ENCODE assay signal across 1 cellular context in genomic region chr4:15479089-15479912, GRCh38.
A peak's percentile ranks its signal among the peaks of the same experiment; 100 is the strongest.
TF ChIP-seq lines count a peak whose summit lies in the region.

No MANE protein-coding gene starts in this region.

TF ChIP-seq in K562, 482 proteins besides CTCF, POLR2A, EP300 and RAD21 (continued from another document and continues in another):
- no peak for TF ChIP-seq CEBPZ (IDR thresholded peaks at IDR 0.05; ENCODE audit: borderline replicate concordance, low read depth, low read length)
- TF ChIP-seq ZBTB34 (CRISPR knock-in tag; IDR thresholded peaks at IDR 0.05) = no peak
- TF ChIP-seq ZBTB9 (CRISPR knock-in tag; IDR thresholded peaks at IDR 0.05) = no peak
- no peak for TF ChIP-seq GABPB1 (CRISPR knock-in tag; IDR thresholded peaks at IDR 0.05)
- no peak for TF ChIP-seq ZMIZ1 (IDR thresholded peaks at IDR 0.05; ENCODE audit: low read depth in 2 of 2, low read length in 2 of 2)
- no peak for TF ChIP-seq HNRNPK (IDR thresholded peaks at IDR 0.05; ENCODE audit: low read depth, low read length, poor library complexity, severe bottlenecking)
- TF ChIP-seq SMC3 (conservative IDR thresholded peaks at IDR 0.05; ENCODE audit: insufficient read depth, low read depth, low read length) = peak; percentile 78
- TF ChIP-seq HOMEZ (CRISPR knock-in tag; IDR thresholded peaks at IDR 0.05) = no peak
- no peak for TF ChIP-seq AFF4 (CRISPR knock-in tag; IDR thresholded peaks at IDR 0.05)
- no peak for TF ChIP-seq ELF2 (CRISPR knock-in tag; IDR thresholded peaks at IDR 0.05)
- TF ChIP-seq SAP30 (IDR thresholded peaks at IDR 0.05; ENCODE audit: borderline replicate concordance, insufficient read depth, low read depth, low read length, poor library complexity, severe bottlenecking) = no peak
- no peak for TF ChIP-seq ZNF143 (CRISPR knock-in tag; IDR thresholded peaks at IDR 0.05)
- no peak for TF ChIP-seq ZFP91 (CRISPR knock-in tag; IDR thresholded peaks at IDR 0.05)
- no peak for TF ChIP-seq ATF2 (CRISPR knock-in tag; IDR thresholded peaks at IDR 0.05)
- no peak for TF ChIP-seq JUND (IDR thresholded peaks at IDR 0.05; ENCODE audit: borderline replicate concordance, low read depth, low read length)
- TF ChIP-seq JUND (tag; IDR thresholded peaks at IDR 0.05; ENCODE audit: borderline replicate concordance, low read depth, low read length) = no peak
